ENCODE assay signal across 8 cellular contexts in the genomic region with DNA sequence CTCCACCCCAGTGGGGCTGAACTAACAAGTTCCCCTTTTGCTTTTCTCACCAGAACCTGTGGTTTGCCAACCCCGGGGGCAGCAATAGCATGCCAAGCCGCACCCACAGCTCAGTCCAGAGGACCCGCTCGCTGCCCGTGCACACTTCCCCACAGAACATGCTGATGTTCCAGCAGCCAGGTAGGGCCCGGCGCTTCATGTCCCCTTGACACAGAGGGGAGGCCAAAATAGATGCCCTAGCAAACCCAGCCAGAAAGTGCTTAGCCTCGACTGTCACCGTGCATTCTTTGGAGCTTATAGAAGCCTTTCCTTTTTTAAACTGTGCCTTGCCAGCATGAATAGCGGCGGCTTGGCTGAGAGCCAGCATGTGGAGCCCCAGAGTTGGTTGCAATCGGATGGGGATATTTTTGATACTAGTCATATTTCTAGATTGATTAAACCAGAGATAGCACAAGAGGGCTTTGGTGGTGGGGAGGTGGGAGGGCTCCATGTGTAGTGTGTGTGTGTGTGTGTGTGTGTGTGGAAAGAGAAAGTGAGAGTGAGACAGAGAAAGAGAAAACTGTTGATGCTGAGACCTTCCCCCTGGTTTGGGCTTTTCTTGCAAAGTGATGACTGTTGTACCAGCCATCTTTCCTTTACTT.
DNase-seq lines count a peak whose midpoint lies in the region; ATAC-seq, FAIRE-seq and TF ChIP-seq lines count a peak whose summit lies in the region.

No MANE protein-coding gene starts in this region.

- peak; percentile 34 for DNase-seq in GM12891 (ENCODE audit: insufficient read length, low spot score)
- peak; percentile 85 for DNase-seq in NB4 (ENCODE audit: low read depth)
- peak; percentile 55 for DNase-seq in activated CD8-positive, alpha-beta memory T cell treated with anti-CD3 and anti-CD28 coated beads, Interleukin-2, amount 50 U/mL, for 24 hours (ENCODE audit: extremely low read depth)
- peak; percentile 20 to 51 for DNase-seq in foreskin keratinocyte
- peak; percentile 86 for DNase-seq in stimulated activated CD4-positive, alpha-beta T cell treated with anti-CD3 and anti-CD28 coated beads, Interleukin-1b, Interleukin-23, amount 100 ng/mL, for 48 hours
- DNase-seq in DMS53 treated with DMSO at 0.1 percent for 48 hours (lab: John Stamatoyannopoulos, UW; ENCODE audit: unreplicated experiment), result no peak

- ATAC-seq in foreskin keratinocyte (no peak), HG02798 (IDR thresholded peaks at IDR 0.05; ENCODE audit: poor library complexity, unreplicated experiment) (no peak), HG02938 (IDR thresholded peaks at IDR 0.05; ENCODE audit: unreplicated experiment) (no peak)

- no peak overlapping the region for H3K4me3 ChIP-seq in NB4 (ENCODE audit: low read depth, low read length)

- TF ChIP-seq POLR2A in GM12891 (IDR thresholded peaks at IDR 0.05; ENCODE audit: low read depth, low read length) (no peak), NB4 (IDR thresholded peaks at IDR 0.05; ENCODE audit: extremely low read depth, insufficient read length) (no peak)

- H3K27ac ChIP-seq in foreskin keratinocyte, result no peak overlapping the region

- no peaks in the 10 kb centered on the region for H3K27me3 ChIP-seq in foreskin keratinocyte

- FAIRE-seq in GM12891 (lab: Jason Lieb, UNC), result peak; percentile 81

- H3K4me1 ChIP-seq in foreskin keratinocyte, result peaks cover 27% of the 10 kb centered on the region

- TF ChIP-seq CTCF in NB4 (IDR thresholded peaks at IDR 0.05; ENCODE audit: low read depth, low read length), result no peak
- no peak for TF ChIP-seq CTCF in foreskin keratinocyte (conservative IDR thresholded peaks at IDR 0.05)

TF ChIP-seq in GM12891, 5 proteins besides CTCF, POLR2A, EP300 and RAD21:
- TF ChIP-seq PAX5 (IDR thresholded peaks at IDR 0.05; ENCODE audit: insufficient read depth, low read length, severe bottlenecking), result no peak
- no peak for TF ChIP-seq SPI1 (IDR thresholded peaks at IDR 0.05; ENCODE audit: low read depth, low read length)
- no peak for TF ChIP-seq POU2F2 (IDR thresholded peaks at IDR 0.05; ENCODE audit: low read depth, low read length)
- TF ChIP-seq POLR2AphosphoS5 (IDR thresholded peaks at IDR 0.05; ENCODE audit: low read depth, low read length), result no peak
- no peak for TF ChIP-seq TAF1 (IDR thresholded peaks at IDR 0.05; ENCODE audit: low read depth, low read length)
TF ChIP-seq in GM12891: peak in this region for 0.
